In genomic region chr14:92993302-92993701, GRCh38 we compare ENCODE assay signal across 18 cellular contexts.
DNase-seq lines count a peak whose midpoint lies in the region; ATAC-seq, FAIRE-seq and TF ChIP-seq lines count a peak whose summit lies in the region.
"Had no signal": no experiment of that assay in that cellular context is flagged by ENCODE, and none has a peak within 500 bp of the region (broad histone marks: within the 10 kb centered on the region; RNA-seq: fewer than 3 reads in every experiment).

No MANE protein-coding gene starts in this region.

- peak; percentile 27 for TF ChIP-seq EP300 in esophagus muscularis mucosa (IDR thresholded peaks at IDR 0.05)

- H3K4me3 ChIP-seq in esophagus muscularis mucosa (no peak overlapping the region), pancreas (no peak overlapping the region), HAP-1 (no peak overlapping the region), brain microvascular endothelial cell (ENCODE audit: low read depth, low read length) (no peak overlapping the region)
- H3K4me3 ChIP-seq: SK-N-MC, uterus had no signal

- WGBS in esophagus muscularis mucosa, result 70% methylated on average over 7 of the region's 9 CpGs
- 23 to 34% methylated on average over 9 of the region's 9 CpGs for WGBS in pancreas, 2 donors

- TF ChIP-seq CTCF in esophagus muscularis mucosa (IDR thresholded peaks at IDR 0.05) (peak in 1 of 3 experiments; percentile 8), pancreas (IDR thresholded peaks at IDR 0.05) (no peak), brain microvascular endothelial cell (IDR thresholded peaks at IDR 0.05; ENCODE audit: low read depth, low read length, missing control alignments) (no peak)

- H3K9me3 ChIP-seq in esophagus muscularis mucosa (no peaks in the 10 kb centered on the region), pancreas (no peaks in the 10 kb centered on the region), HAP-1 (no peaks in the 10 kb centered on the region)
- H3K9me3 ChIP-seq: uterus had no signal

- H3K9me3 Mint-ChIP-seq in natural killer cell treated with Interleukin-12 subunit alpha and Interleukin-12 subunit beta and Interleukin-15 and Interleukin-18, amount 100 ng/mL, for 72 hours, result no peaks in the 10 kb centered on the region
- H3K9me3 Mint-ChIP-seq: activated T-helper 17 cell treated with anti-CD3 and anti-CD28 coated beads, Interleukin-2, amount 50 U/mL, for 72 hours had no signal

- no peak overlapping the region for H3K4me3 Mint-ChIP-seq in natural killer cell treated with Interleukin-12 subunit alpha and Interleukin-12 subunit beta and Interleukin-15 and Interleukin-18, amount 100 ng/mL, for 72 hours
- H3K4me3 Mint-ChIP-seq: activated naive CD8-positive, alpha-beta T cell; activated T-helper 17 cell treated with anti-CD3 and anti-CD28 coated beads, Interleukin-2, amount 50 U/mL, for 72 hours had no signal

- ATAC-seq in left colon (peak; percentile 11), pancreas (peak; percentile 79 to 91 (median 84)), GM19035 (IDR thresholded peaks at IDR 0.05; ENCODE audit: unreplicated experiment) (no peak)
- no peak for ATAC-seq in natural killer cell treated with Interleukin-12 subunit alpha and Interleukin-12 subunit beta and Interleukin-15 and Interleukin-18, amount 100 ng/mL, for 72 hours
- ATAC-seq: activated T-helper 17 cell treated with anti-CD3 and anti-CD28 coated beads, Interleukin-2, amount 50 U/mL, for 72 hours had no signal

- H3K27ac ChIP-seq in esophagus muscularis mucosa (replicated peaks in 1 of 4) (peak overlapping the region; percentile 77 to 83 (median 80)), pancreas (peak overlapping the region; percentile 15 to 62 (median 43)), brain microvascular endothelial cell (no peak overlapping the region)
- H3K27ac ChIP-seq: SK-N-MC, uterus had no signal

- H3K27me3 ChIP-seq in esophagus muscularis mucosa, result no peaks in the 10 kb centered on the region
- no peaks in the 10 kb centered on the region for H3K27me3 ChIP-seq in pancreas
- H3K27me3 ChIP-seq in HAP-1 (ENCODE audit: low read depth), result no peaks in the 10 kb centered on the region
- H3K27me3 ChIP-seq in brain microvascular endothelial cell (replicated peaks), result no peaks in the 10 kb centered on the region
- H3K27me3 ChIP-seq: uterus had no signal

- H3K27ac Mint-ChIP-seq in natural killer cell treated with Interleukin-12 subunit alpha and Interleukin-12 subunit beta and Interleukin-15 and Interleukin-18, amount 100 ng/mL, for 72 hours, result peak overlapping the region in 1 of 2 donors; percentile 25
- H3K27ac Mint-ChIP-seq: activated naive CD8-positive, alpha-beta T cell; activated T-helper 17 cell treated with anti-CD3 and anti-CD28 coated beads, Interleukin-2, amount 50 U/mL, for 72 hours had no signal

- FAIRE-seq in pancreas (lab: Jason Lieb, UNC), result no peak

- peaks cover 0 to 26% (median 12%) of the 10 kb centered on the region in 4 donors for H3K36me3 ChIP-seq in esophagus muscularis mucosa
- H3K36me3 ChIP-seq in pancreas, result no peaks in the 10 kb centered on the region
- H3K36me3 ChIP-seq in HAP-1 (replicated peaks), result no peaks in the 10 kb centered on the region
- no peaks in the 10 kb centered on the region for H3K36me3 ChIP-seq in brain microvascular endothelial cell (replicated peaks)
- H3K36me3 ChIP-seq: uterus had no signal

- H3K36me3 Mint-ChIP-seq in natural killer cell treated with Interleukin-12 subunit alpha and Interleukin-12 subunit beta and Interleukin-15 and Interleukin-18, amount 100 ng/mL, for 72 hours, result no peaks in the 10 kb centered on the region

- H3K4me1 ChIP-seq in esophagus muscularis mucosa, result peaks cover 56 to 100% (median 88%) of the 10 kb centered on the region in 4 donors
- H3K4me1 ChIP-seq in pancreas, result peaks cover 8 to 11% (median 10%) of the 10 kb centered on the region in 3 donors
- no peaks in the 10 kb centered on the region for H3K4me1 ChIP-seq in HAP-1

- TF ChIP-seq POLR2A in esophagus muscularis mucosa (IDR thresholded peaks at IDR 0.05; ENCODE audit: low read depth), result no peak

- intact Hi-C loops in esophagus muscularis mucosa (cut with DNase I) (no loop called here), left colon (cut with DNase I, micrococcal nuclease) (no loop called here), pancreas (cut with DNase I) (no loop called here)

- in situ Hi-C loops in HAP-1 (cut with MboI; ENCODE audit: low sequenced_read_pairs) (no loop called here), brain microvascular endothelial cell (cut with HindIII; ENCODE audit: low pct_ligation_motif_present, low sequenced_read_pairs) (no loop called here)

- H3K27me3 Mint-ChIP-seq in natural killer cell treated with Interleukin-12 subunit alpha and Interleukin-12 subunit beta and Interleukin-15 and Interleukin-18, amount 100 ng/mL, for 72 hours, result no peaks in the 10 kb centered on the region
- H3K27me3 Mint-ChIP-seq: activated naive CD8-positive, alpha-beta T cell; activated T-helper 17 cell treated with anti-CD3 and anti-CD28 coated beads, Interleukin-2, amount 50 U/mL, for 72 hours had no signal

- DNase-seq in OCI-M1 (lab: John Stamatoyannopoulos, UW) (peak; percentile 17), esophagus muscularis mucosa (ENCODE audit: extremely low spot score) (no peak), left colon (peak in 1 of 2 donors; percentile 46), pancreas (peak in 5 of 6 donors; percentile 36 to 55 (median 45)), HAP-1 (ENCODE audit: low spot score in 2 of 2) (no peak), brain microvascular endothelial cell (no peak)
- no peak for DNase-seq in natural killer cell treated with Interleukin-12 subunit alpha and Interleukin-12 subunit beta and Interleukin-15 and Interleukin-18, amount 100 ng/mL, for 72 hours (ENCODE audit: low spot score)
- DNase-seq: DMS79 treated with DMSO at 0.1 percent for 48 hours; effector memory CD4-positive, alpha-beta T cell; NCI-H1417; NCI-H524 treated with DMSO at 0.1 percent for 48 hours; nucleus accumbens; stimulated activated CD4-positive, alpha-beta T cell treated with anti-CD3 and anti-CD28 coated beads, Interleukin-15, amount 100 ng/mL, for 24 hours; uterus had no signal

- peaks cover 0 to 3% of the 10 kb centered on the region in 2 donors for H3K4me1 Mint-ChIP-seq in natural killer cell treated with Interleukin-12 subunit alpha and Interleukin-12 subunit beta and Interleukin-15 and Interleukin-18, amount 100 ng/mL, for 72 hours (ENCODE audit: low read depth in 2 of 2)
- H3K4me1 Mint-ChIP-seq: activated T-helper 17 cell treated with anti-CD3 and anti-CD28 coated beads, Interleukin-2, amount 50 U/mL, for 72 hours had no signal

Comparison
In these comparisons a context has a peak if more than half of its experiments do, and no peak if none do; other contexts are left out.
1. DNase-seq: peak in OCI-M1 (single experiment) and pancreas (5 of 6); none in esophagus muscularis mucosa (single experiment), HAP-1 (0 of 2), brain microvascular endothelial cell (single experiment) and natural killer cell treated with Interleukin-12 subunit alpha and Interleukin-12 subunit beta and Interleukin-15 and Interleukin-18, amount 100 ng/mL, for 72 hours (single experiment).
2. ATAC-seq: peak in left colon (single experiment) and pancreas (4 of 4); none in GM19035 (single experiment) and natural killer cell treated with Interleukin-12 subunit alpha and Interleukin-12 subunit beta and Interleukin-15 and Interleukin-18, amount 100 ng/mL, for 72 hours (0 of 2).